Comparison of ENCODE assay signal across 21 cellular contexts in the genomic region with DNA sequence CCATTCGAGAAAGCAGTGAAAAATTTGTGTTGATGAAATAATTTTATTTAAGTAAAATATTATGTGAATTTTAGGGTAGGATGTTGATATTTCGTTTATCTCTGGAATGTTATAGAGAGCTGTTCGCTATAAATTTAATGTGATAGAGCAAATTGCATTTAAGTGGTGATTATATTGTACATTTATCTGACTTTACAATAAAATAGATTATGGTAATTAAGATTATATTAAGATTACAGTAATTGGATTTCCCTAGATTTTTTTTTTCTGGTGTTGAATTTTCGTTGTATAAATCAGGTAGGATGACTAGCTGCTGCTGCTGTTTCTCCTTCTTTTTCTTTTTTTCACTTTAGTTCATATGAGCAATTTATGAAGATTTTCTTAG.
DNase-seq lines count a peak whose midpoint lies in the region; ATAC-seq and TF ChIP-seq lines count a peak whose summit lies in the region.
"Had no signal": no experiment of that assay in that cellular context is flagged by ENCODE, and none has a peak within 500 bp of the region (broad histone marks: within the 10 kb centered on the region; RNA-seq: fewer than 3 reads in every experiment).

No MANE protein-coding gene starts in this region.

- ATAC-seq in WTC11, result no peak
- ATAC-seq: A549; CD8-positive, alpha-beta T cell; GM12878 had no signal

- H3K9me3 ChIP-seq in HEK293 (ENCODE audit: control insufficient read depth, insufficient read depth, low read depth, low read length), result no peaks in the 10 kb centered on the region
- H3K9me3 ChIP-seq in SK-N-SH, result no peaks in the 10 kb centered on the region
- no peaks in the 10 kb centered on the region for H3K9me3 ChIP-seq in Caco-2
- H3K9me3 ChIP-seq: A549; BLaER1 treated with 17β-estradiol and CSF1 and Interleukin-3, amounts not matched to agents 10 nM and 100 nM had no signal

- TF ChIP-seq CTCF in HEK293 (tag by site-specific recombination; IDR thresholded peaks at IDR 0.05) (no peak), SK-N-SH (IDR thresholded peaks at IDR 0.05) (no peak), WTC11 (IDR thresholded peaks at IDR 0.05) (no peak), Caco-2 (IDR thresholded peaks at IDR 0.05; ENCODE audit: insufficient read depth in 1 of 2, low read depth in 1 of 2, low read length in 1 of 2, severe bottlenecking in 1 of 2, unreplicated experiment in 1 of 2) (no peak)

- H3K9me3 Mint-ChIP-seq in WTC11 (no peaks in the 10 kb centered on the region), Caco-2 (ENCODE audit: unreplicated experiment) (no peaks in the 10 kb centered on the region)
- H3K9me3 Mint-ChIP-seq: CD4-positive, alpha-beta T cell; CD8-positive, alpha-beta T cell had no signal

- H3K27me3 ChIP-seq in SK-N-SH (ENCODE audit: insufficient read depth) (no peaks in the 10 kb centered on the region), Caco-2 (replicated peaks; ENCODE audit: control insufficient read depth, insufficient read depth, low read length) (no peaks in the 10 kb centered on the region)
- H3K27me3 ChIP-seq: BLaER1 treated with 17β-estradiol and CSF1 and Interleukin-3, amounts not matched to agents 10 nM and 100 nM had no signal

- TF ChIP-seq RAD21 in SK-N-SH (IDR thresholded peaks at IDR 0.05; ENCODE audit: low read length), result no peak

- no peak overlapping the region for H3K9ac ChIP-seq in SK-N-SH
- H3K9ac ChIP-seq: BLaER1 treated with 17β-estradiol and CSF1 and Interleukin-3, amounts not matched to agents 10 nM and 100 nM had no signal

- no peak overlapping the region for H3K27ac ChIP-seq in HEK293 (ENCODE audit: extremely low read depth, low read depth, low read length)
- no peak overlapping the region for H3K27ac ChIP-seq in SK-N-SH (ENCODE audit: low read depth in 2 of 2, low read length in 1 of 2)
- H3K27ac ChIP-seq: 22Rv1; A549; BLaER1 treated with 17β-estradiol and CSF1 and Interleukin-3, amounts not matched to agents 10 nM and 100 nM; C4-2B had no signal

- H3K4me1 ChIP-seq in HEK293 (ENCODE audit: control insufficient read depth, insufficient read depth, low read length), result peaks cover 8% of the 10 kb centered on the region; the same call in 1 of the 2 replicates
- peaks cover 0 to 11% of the 10 kb centered on the region in 2 experiments; a peak in 2 of 4 replicates for H3K4me1 ChIP-seq in SK-N-SH (ENCODE audit: control insufficient read depth in 1 of 2, insufficient read depth in 2 of 2, low read depth in 1 of 2, low read length in 1 of 2)
- peaks cover 1% of the 10 kb centered on the region; the same call in 1 of the 2 replicates for H3K4me1 ChIP-seq in Caco-2
- H3K4me1 ChIP-seq: A549 had no signal

- no peak overlapping the region for H3K4me2 ChIP-seq in SK-N-SH
- H3K4me2 ChIP-seq: A549; BLaER1 treated with 17β-estradiol and CSF1 and Interleukin-3, amounts not matched to agents 10 nM and 100 nM had no signal

- H4K20me1 ChIP-seq in SK-N-SH (ENCODE audit: insufficient read depth), result no peaks in the 10 kb centered on the region

- CTCF ChIA-PET in HEK293 (lab: Yijun Ruan, JAX) (interaction anchor here (0.7 kb wide), 1 partner anchor 191 kb away, joined by 5 read pairs; no protein-coding TSS in a partner anchor), SK-N-SH (lab: Yijun Ruan, JAX) (interaction anchor here (0.8 to 2.1 kb wide), 10 partner anchors 17 to 417 kb away, joined by 3 to 12 read pairs (median 4); no protein-coding TSS in a partner anchor), WTC11 (lab: Charles Lee) (interaction anchor here (3.1 kb wide), 1 partner anchor 28 kb away, joined by 15 read pairs; no protein-coding TSS in a partner anchor), Caco-2 (lab: Charles Lee) (no interaction called here)

- H3K27me3 Mint-ChIP-seq in WTC11 (ENCODE audit: low read depth), result no peaks in the 10 kb centered on the region
- no peaks in the 10 kb centered on the region for H3K27me3 Mint-ChIP-seq in Caco-2 (ENCODE audit: insufficient read depth, unreplicated experiment)
- H3K27me3 Mint-ChIP-seq: B cell; CD4-positive, alpha-beta T cell had no signal

- H3K4me1 Mint-ChIP-seq in WTC11 (peaks cover 29% of the 10 kb centered on the region), Caco-2 (ENCODE audit: low read depth, unreplicated experiment) (peaks cover 13% of the 10 kb centered on the region)
- H3K4me1 Mint-ChIP-seq: B cell had no signal

- no peak overlapping the region for H3K4me3 Mint-ChIP-seq in WTC11
- no peak overlapping the region for H3K4me3 Mint-ChIP-seq in Caco-2 (ENCODE audit: unreplicated experiment)
- H3K4me3 Mint-ChIP-seq: B cell; CD4-positive, alpha-beta T cell; CD8-positive, alpha-beta T cell had no signal

- no peak for TF ChIP-seq EP300 in SK-N-SH (IDR thresholded peaks at IDR 0.05; ENCODE audit: borderline replicate concordance in 1 of 2, low read depth in 1 of 2, low read length in 1 of 2)

- no peak overlapping the region for H2AFZ ChIP-seq in SK-N-SH (ENCODE audit: low read depth)

- DNase-seq in SK-N-SH, result no peak
- no peak for DNase-seq in WTC11 (ENCODE audit: low spot score)
- DNase-seq in NAMALWA (ENCODE audit: low spot score), result no peak
- no peak for DNase-seq in Caco-2
- DNase-seq: AML-193; CD4-positive, alpha-beta T cell; CD8-positive, alpha-beta T cell; DMS 273 treated with DMSO at 0.1 percent for 48 hours; DMS153; DMS53; DMS79; DND-41; EL; GDM1 had no signal

- H3K27ac Mint-ChIP-seq in WTC11, result 0 out of 2 replicates have a peak overlapping the region, but pooled peaks have one; percentile 17
- H3K27ac Mint-ChIP-seq in Caco-2 (ENCODE audit: unreplicated experiment), result no peak overlapping the region
- H3K27ac Mint-ChIP-seq: B cell; CD4-positive, alpha-beta T cell; CD8-positive, alpha-beta T cell had no signal

- intact Hi-C loops in Caco-2 (cut with micrococcal nuclease; ENCODE audit: unreplicated experiment), result no loop called here

- BruUV-seq in Caco-2 (replicated peaks; lab: Mats Ljungman, UMichigan), result no TSS peak

- no peaks in the 10 kb centered on the region for H3K9me2 ChIP-seq in SK-N-SH

- H3K36me3 Mint-ChIP-seq in WTC11, result no peaks in the 10 kb centered on the region; the same call in 1 of the 2 replicates
- H3K36me3 Mint-ChIP-seq in Caco-2 (ENCODE audit: insufficient read depth, unreplicated experiment), result peaks cover 6% of the 10 kb centered on the region

- H3F3A ChIP-seq in SK-N-SH (replicated peaks; ENCODE audit: insufficient read depth), result no peaks in the 10 kb centered on the region

- H3K4me3 ChIP-seq in HEK293 (ENCODE audit: low read depth, low read length) (no peak overlapping the region), SK-N-SH (ENCODE audit: low read depth in 2 of 2, low read length in 1 of 2) (no peak overlapping the region), Caco-2 (ENCODE audit: low read depth, low read length) (no peak overlapping the region)
- H3K4me3 ChIP-seq: A549; BLaER1 treated with 17β-estradiol and CSF1 and Interleukin-3, amounts not matched to agents 10 nM and 100 nM; GM12878 had no signal

- POLR2A ChIA-PET in HEK293 (lab: Yijun Ruan, JAX), result no interaction called here
- POLR2A ChIA-PET in SK-N-SH (lab: Yijun Ruan, JAX), result no interaction called here
- POLR2A ChIA-PET in WTC11 (lab: Charles Lee), result no interaction called here
- POLR2A ChIA-PET in Caco-2 (lab: Charles Lee), result interaction anchor here (0.6 kb wide), 1 partner anchor 28 kb away, joined by 8 read pairs; no protein-coding TSS in a partner anchor

- no peaks in the 10 kb centered on the region for H3K79me2 ChIP-seq in SK-N-SH (ENCODE audit: insufficient read depth)

- H3K36me3 ChIP-seq in HEK293 (ENCODE audit: control insufficient read depth in 2 of 2, insufficient read depth in 1 of 2, low read length in 2 of 2), result peaks cover 7 to 36% of the 10 kb centered on the region in 2 experiments; a peak in 2 of 3 replicates
- H3K36me3 ChIP-seq in SK-N-SH (replicated peaks in 1 of 2; ENCODE audit: control insufficient read depth in 1 of 2, insufficient read depth in 2 of 2, low read length in 1 of 2), result peaks cover 15 to 21% of the 10 kb centered on the region in 2 experiments
- no peaks in the 10 kb centered on the region; the same call in 1 of the 2 replicates for H3K36me3 ChIP-seq in Caco-2 (ENCODE audit: control insufficient read depth, insufficient read depth, low read length)

- 88% methylated on average over 4 of the region's 4 CpGs for WGBS in SK-N-SH (ENCODE audit: low lambda C conversion rate)

TF ChIP-seq in HEK293, 187 proteins besides CTCF, POLR2A, EP300 and RAD21 (continues in another document):
- no peak for TF ChIP-seq ZNF391 (tag by site-specific recombination; IDR thresholded peaks at IDR 0.05; ENCODE audit: borderline replicate concordance, low read depth)

TF ChIP-seq in SK-N-SH, 30 proteins besides CTCF, POLR2A, EP300 and RAD21 (continues in another document):
- TF ChIP-seq RXRA (IDR thresholded peaks at IDR 0.05; ENCODE audit: borderline replicate concordance, low read depth) (no peak), FOSL2 (IDR thresholded peaks at IDR 0.05; ENCODE audit: borderline replicate concordance, low read depth) (no peak), FOXJ3 (CRISPR knock-in tag; IDR thresholded peaks at IDR 0.05) (no peak), GATA2 (CRISPR knock-in tag; IDR thresholded peaks at IDR 0.05) (peak; percentile 63)
- TF ChIP-seq, protein P1, sequence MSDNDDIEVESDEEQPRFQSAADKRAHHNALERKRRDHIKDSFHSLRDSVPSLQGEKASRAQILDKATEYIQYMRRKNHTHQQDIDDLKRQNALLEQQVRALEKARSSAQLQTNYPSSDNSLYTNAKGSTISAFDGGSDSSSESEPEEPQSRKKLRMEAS (IDR thresholded peaks at IDR 0.05; ENCODE audit: low read depth), result no peak

TF ChIP-seq in WTC11, 78 proteins besides CTCF, POLR2A, EP300 and RAD21 (continues in another document):
- TF ChIP-seq, protein P1 (CRISPR knock-in tag; IDR thresholded peaks at IDR 0.05), result no peak
- TF ChIP-seq ZNF396 (CRISPR knock-in tag; IDR thresholded peaks at IDR 0.05; ENCODE audit: borderline replicate concordance), result no peak
- TF ChIP-seq E2F4 (CRISPR knock-in tag; IDR thresholded peaks at IDR 0.05; ENCODE audit: borderline replicate concordance, low read depth), result no peak
- TF ChIP-seq JUN (CRISPR knock-in tag; IDR thresholded peaks at IDR 0.05), result no peak
- no peak for TF ChIP-seq NFE2L1 (CRISPR knock-in tag; IDR thresholded peaks at IDR 0.05)
- TF ChIP-seq FOXP1 (CRISPR knock-in tag; IDR thresholded peaks at IDR 0.05; ENCODE audit: borderline replicate concordance), result no peak
- no peak for TF ChIP-seq CBFB (CRISPR knock-in tag; IDR thresholded peaks at IDR 0.05; ENCODE audit: low read depth)
